ENCODE assay signal across 1 cellular context in the genomic region with DNA sequence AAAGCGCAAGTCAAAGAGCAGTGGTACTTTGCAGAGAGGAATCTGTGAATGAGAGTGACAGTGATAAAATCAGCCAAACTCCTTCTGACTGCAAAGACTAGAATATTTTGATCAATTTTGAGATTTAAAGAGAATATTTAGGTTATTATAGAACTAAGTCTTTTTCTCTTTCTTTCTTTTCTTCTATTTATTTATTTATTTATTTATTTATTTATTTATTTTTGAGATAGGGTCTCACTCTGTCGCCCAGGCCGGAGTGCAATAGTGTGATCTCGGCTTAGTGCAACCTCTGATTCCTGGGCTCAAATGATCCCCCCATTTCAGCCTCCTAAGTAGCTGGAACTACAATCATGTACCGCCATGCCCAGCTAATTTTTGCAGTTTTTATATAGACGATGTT.
TF ChIP-seq lines count a peak whose summit lies in the region.

No MANE protein-coding gene starts in this region.

TF ChIP-seq in HEK293, 187 proteins besides CTCF, POLR2A, EP300 and RAD21 (continued from another document):
- TF ChIP-seq, protein P1, sequence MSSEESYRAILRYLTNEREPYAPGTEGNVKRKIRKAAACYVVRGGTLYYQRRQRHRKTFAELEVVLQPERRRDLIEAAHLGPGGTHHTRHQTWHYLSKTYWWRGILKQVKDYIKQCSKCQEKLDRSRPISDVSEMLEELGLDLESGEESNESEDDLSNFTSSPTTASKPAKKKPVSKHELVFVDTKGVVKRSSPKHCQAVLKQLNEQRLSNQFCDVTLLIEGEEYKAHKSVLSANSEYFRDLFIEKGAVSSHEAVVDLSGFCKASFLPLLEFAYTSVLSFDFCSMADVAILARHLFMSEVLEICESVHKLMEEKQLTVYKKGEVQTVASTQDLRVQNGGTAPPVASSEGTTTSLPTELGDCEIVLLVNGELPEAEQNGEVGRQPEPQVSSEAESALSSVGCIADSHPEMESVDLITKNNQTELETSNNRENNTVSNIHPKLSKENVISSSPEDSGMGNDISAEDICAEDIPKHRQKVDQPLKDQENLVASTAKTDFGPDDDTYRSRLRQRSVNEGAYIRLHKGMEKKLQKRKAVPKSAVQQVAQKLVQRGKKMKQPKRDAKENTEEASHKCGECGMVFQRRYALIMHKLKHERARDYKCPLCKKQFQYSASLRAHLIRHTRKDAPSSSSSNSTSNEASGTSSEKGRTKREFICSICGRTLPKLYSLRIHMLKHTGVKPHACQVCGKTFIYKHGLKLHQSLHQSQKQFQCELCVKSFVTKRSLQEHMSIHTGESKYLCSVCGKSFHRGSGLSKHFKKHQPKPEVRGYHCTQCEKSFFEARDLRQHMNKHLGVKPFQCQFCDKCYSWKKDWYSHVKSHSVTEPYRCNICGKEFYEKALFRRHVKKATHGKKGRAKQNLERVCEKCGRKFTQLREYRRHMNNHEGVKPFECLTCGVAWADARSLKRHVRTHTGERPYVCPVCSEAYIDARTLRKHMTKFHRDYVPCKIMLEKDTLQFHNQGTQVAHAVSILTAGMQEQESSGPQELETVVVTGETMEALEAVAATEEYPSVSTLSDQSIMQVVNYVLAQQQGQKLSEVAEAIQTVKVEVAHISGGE (tag by site-specific recombination; conservative IDR thresholded peaks at IDR 0.05; ENCODE audit: low read depth) = no peak; the same call in 1 of the 2 replicates
- 0 out of 2 replicates have a peak, but pooled peaks have one; percentile 29 for TF ChIP-seq ZNF433 (tag by site-specific recombination; IDR thresholded peaks at IDR 0.05; ENCODE audit: low read depth)
- 0 out of 2 replicates have a peak, but pooled peaks have one; percentile 31 for TF ChIP-seq ZNF394 (tag by site-specific recombination; IDR thresholded peaks at IDR 0.05; ENCODE audit: borderline replicate concordance)
- no peak for TF ChIP-seq ZNF785 (tag by site-specific recombination; IDR thresholded peaks at IDR 0.05)
- TF ChIP-seq, protein P2, sequence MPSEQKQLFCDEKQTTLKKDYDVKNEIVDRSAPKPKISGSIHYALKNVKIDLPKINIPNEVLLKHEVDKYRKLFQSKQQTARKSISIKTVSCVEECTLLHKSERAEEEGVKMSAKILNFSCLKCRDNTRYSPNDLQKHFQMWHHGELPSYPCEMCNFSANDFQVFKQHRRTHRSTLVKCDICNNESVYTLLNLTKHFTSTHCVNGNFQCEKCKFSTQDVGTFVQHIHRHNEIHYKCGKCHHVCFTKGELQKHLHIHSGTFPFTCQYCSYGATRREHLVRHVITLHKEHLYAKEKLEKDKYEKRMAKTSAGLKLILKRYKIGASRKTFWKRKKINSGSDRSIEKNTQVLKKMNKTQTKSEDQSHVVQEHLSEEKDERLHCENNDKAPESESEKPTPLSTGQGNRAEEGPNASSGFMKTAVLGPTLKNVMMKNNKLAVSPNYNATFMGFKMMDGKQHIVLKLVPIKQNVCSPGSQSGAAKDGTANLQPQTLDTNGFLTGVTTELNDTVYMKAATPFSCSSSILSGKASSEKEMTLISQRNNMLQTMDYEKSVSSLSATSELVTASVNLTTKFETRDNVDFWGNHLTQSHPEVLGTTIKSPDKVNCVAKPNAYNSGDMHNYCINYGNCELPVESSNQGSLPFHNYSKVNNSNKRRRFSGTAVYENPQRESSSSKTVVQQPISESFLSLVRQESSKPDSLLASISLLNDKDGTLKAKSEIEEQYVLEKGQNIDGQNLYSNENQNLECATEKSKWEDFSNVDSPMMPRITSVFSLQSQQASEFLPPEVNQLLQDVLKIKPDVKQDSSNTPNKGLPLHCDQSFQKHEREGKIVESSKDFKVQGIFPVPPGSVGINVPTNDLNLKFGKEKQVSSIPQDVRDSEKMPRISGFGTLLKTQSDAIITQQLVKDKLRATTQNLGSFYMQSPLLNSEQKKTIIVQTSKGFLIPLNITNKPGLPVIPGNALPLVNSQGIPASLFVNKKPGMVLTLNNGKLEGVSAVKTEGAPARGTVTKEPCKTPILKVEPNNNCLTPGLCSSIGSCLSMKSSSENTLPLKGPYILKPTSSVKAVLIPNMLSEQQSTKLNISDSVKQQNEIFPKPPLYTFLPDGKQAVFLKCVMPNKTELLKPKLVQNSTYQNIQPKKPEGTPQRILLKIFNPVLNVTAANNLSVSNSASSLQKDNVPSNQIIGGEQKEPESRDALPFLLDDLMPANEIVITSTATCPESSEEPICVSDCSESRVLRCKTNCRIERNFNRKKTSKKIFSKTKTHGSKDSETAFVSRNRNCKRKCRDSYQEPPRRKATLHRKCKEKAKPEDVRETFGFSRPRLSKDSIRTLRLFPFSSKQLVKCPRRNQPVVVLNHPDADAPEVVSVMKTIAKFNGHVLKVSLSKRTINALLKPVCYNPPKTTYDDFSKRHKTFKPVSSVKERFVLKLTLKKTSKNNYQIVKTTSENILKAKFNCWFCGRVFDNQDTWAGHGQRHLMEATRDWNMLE (tag by site-specific recombination; conservative IDR thresholded peaks at IDR 0.05; ENCODE audit: low read depth) = peak; percentile 34; the same call in 1 of the 2 replicates
- TF ChIP-seq ZNF426 (tag by site-specific recombination; IDR thresholded peaks at IDR 0.05) = peak; percentile 53
- TF ChIP-seq, protein P3, sequence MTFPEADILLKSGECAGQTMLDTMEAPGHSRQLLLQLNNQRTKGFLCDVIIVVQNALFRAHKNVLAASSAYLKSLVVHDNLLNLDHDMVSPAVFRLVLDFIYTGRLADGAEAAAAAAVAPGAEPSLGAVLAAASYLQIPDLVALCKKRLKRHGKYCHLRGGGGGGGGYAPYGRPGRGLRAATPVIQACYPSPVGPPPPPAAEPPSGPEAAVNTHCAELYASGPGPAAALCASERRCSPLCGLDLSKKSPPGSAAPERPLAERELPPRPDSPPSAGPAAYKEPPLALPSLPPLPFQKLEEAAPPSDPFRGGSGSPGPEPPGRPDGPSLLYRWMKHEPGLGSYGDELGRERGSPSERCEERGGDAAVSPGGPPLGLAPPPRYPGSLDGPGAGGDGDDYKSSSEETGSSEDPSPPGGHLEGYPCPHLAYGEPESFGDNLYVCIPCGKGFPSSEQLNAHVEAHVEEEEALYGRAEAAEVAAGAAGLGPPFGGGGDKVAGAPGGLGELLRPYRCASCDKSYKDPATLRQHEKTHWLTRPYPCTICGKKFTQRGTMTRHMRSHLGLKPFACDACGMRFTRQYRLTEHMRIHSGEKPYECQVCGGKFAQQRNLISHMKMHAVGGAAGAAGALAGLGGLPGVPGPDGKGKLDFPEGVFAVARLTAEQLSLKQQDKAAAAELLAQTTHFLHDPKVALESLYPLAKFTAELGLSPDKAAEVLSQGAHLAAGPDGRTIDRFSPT (tag by site-specific recombination; IDR thresholded peaks at IDR 0.05) = no peak
- TF ChIP-seq ZNF560 (tag by site-specific recombination; IDR thresholded peaks at IDR 0.05; ENCODE audit: borderline replicate concordance) = no peak
TF ChIP-seq in HEK293: peak in this region for 7.
